1 cellular context compared by ENCODE assay signal in genomic region chr3:49311283-49311682, GRCh38.
A peak's percentile ranks its signal among the peaks of the same experiment; 100 is the strongest.
TF ChIP-seq lines count a peak whose summit lies in the region.

No MANE protein-coding gene starts in this region.

TF ChIP-seq in GM12878, 131 proteins besides CTCF, POLR2A, EP300 and RAD21 (continued from another document and continues in another):
- TF ChIP-seq ZNF592 (IDR thresholded peaks at IDR 0.05) (no peak), USF1 (IDR thresholded peaks at IDR 0.05; ENCODE audit: borderline replicate concordance, extremely low read length, insufficient read depth, low read depth, low read length) (no peak), PAX8 (IDR thresholded peaks at IDR 0.05) (no peak), ZBTB40 (IDR thresholded peaks at IDR 0.05; ENCODE audit: borderline replicate concordance) (no peak), TCF12 (IDR thresholded peaks at IDR 0.05; ENCODE audit: low read depth, low read length) (peak; percentile 62; the same call in 1 of the 2 replicates), WRNIP1 (IDR thresholded peaks at IDR 0.05; ENCODE audit: borderline replicate concordance, low read depth, low read length) (no peak), SPI1 (IDR thresholded peaks at IDR 0.05; ENCODE audit: borderline replicate concordance, insufficient read depth, low read depth, low read length) (no peak), NR2C1 (IDR thresholded peaks at IDR 0.05) (no peak), TCF7 (IDR thresholded peaks at IDR 0.05; ENCODE audit: borderline replicate concordance) (no peak), MYC (IDR thresholded peaks at IDR 0.05; ENCODE audit: insufficient read depth, insufficient read length, insufficient replicate concordance, low read length, severe bottlenecking) (no peak), JUND (IDR thresholded peaks at IDR 0.05; ENCODE audit: low read depth, low read length) (no peak), TCF3 (IDR thresholded peaks at IDR 0.05; ENCODE audit: borderline replicate concordance, insufficient read depth, low read depth, low read length) (no peak), NFIC (IDR thresholded peaks at IDR 0.05; ENCODE audit: low read depth, low read length) (0 out of 2 replicates have a peak, but pooled peaks have one; percentile 35), POLR2AphosphoS2 (IDR thresholded peaks at IDR 0.05; ENCODE audit: low read depth, low read length) (no peak), DPF2 (IDR thresholded peaks at IDR 0.05) (no peak), RUNX3 (IDR thresholded peaks at IDR 0.05; ENCODE audit: low read length) (peak; percentile 40), BCL11A (IDR thresholded peaks at IDR 0.05; ENCODE audit: low read depth, low read length) (no peak), REST (IDR thresholded peaks at IDR 0.05; ENCODE audit: low read depth, low read length) (no peak), POLR2AphosphoS5 (IDR thresholded peaks at IDR 0.05; ENCODE audit: low read length) (0 out of 2 replicates have a peak, but pooled peaks have one; percentile 7), ZNF274 (IDR thresholded peaks at IDR 0.05; ENCODE audit: insufficient read depth, insufficient read length) (no peak), RAD51 (IDR thresholded peaks at IDR 0.05) (no peak), CUX1 (IDR thresholded peaks at IDR 0.05; ENCODE audit: insufficient replicate concordance, low read depth, low read length) (peak; percentile 85), RB1 (IDR thresholded peaks at IDR 0.05; ENCODE audit: borderline replicate concordance) (no peak), MEF2A (IDR thresholded peaks at IDR 0.05; ENCODE audit: insufficient read depth, low read depth, low read length) (0 out of 2 replicates have a peak, but pooled peaks have one; percentile 4), POU2F2 (IDR thresholded peaks at IDR 0.05; ENCODE audit: borderline replicate concordance, low read depth, low read length) (0 out of 3 replicates have a peak, but pooled peaks have one; percentile 7), PRDM15 (CRISPR knock-in tag; IDR thresholded peaks at IDR 0.05) (no peak), BHLHE40 (IDR thresholded peaks at IDR 0.05; ENCODE audit: borderline replicate concordance in 1 of 2, low read depth in 2 of 2, low read length in 1 of 2) (peak in 1 of 2 experiments; percentile 9; a peak in 1 of 4 replicates), IKZF1 (conservative IDR thresholded peaks at IDR 0.05) (no peak), NFXL1 (IDR thresholded peaks at IDR 0.05; ENCODE audit: borderline replicate concordance) (no peak), PBX3 (IDR thresholded peaks at IDR 0.05; ENCODE audit: insufficient replicate concordance, low read depth, low read length) (no peak), PML (IDR thresholded peaks at IDR 0.05; ENCODE audit: low read length) (no peak; the same call in 1 of the 2 replicates), KDM1A (IDR thresholded peaks at IDR 0.05; ENCODE audit: borderline replicate concordance) (no peak), CBX3 (IDR thresholded peaks at IDR 0.05; ENCODE audit: borderline replicate concordance, low read depth) (no peak), HDAC2 (IDR thresholded peaks at IDR 0.05) (no peak), NR2F1 (conservative IDR thresholded peaks at IDR 0.05) (no peak), GABPA (IDR thresholded peaks at IDR 0.05; ENCODE audit: low read depth) (no peak)
